Comparison of ENCODE assay signal across 8 cellular contexts in the genomic region with DNA sequence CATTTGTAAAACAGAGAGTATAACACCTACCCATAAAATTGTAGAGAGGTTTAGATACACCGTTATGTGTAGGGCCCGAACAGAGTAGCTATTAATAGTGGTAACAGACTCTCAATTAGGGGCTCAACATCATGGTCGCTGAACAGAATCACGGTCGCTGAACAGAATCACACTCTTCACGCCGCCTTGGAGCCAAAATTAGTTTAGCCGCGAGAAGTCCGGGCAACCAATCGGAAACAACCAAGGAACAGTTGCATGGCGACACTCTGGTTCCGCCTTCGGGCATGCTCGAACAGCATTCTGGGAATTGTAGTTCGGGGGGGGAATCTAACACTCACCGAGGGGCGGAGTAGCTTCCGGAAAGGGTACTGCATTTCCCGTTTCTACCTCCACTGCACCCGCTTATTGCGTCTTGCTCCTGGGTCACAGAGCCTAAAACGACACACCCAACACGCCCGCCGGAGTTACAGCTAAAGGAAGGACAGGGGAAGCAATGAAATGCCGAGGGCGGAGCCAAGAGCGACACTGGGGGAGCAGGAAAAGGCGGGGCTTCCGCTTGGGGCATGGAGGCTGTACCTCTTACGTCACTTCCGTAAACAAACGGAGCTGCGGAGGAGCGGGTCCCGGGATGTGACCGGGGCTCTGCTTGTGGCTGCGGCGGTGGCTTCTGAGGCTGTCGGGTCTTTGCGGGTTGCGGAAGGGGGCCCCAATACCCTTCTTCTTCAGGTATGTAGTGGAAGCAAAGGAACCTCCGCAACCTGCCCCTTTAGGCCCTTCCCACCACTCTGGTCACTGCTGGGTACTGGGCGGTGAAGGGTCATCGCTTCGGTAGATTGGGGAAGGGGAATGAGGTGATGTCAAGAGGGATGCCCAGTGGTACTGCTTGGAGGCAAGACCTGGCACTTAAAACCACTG. TPM values are rescaled to one million over a fixed set of nuclear protein-coding genes. Genes with fewer than 3 reads are reported as not detected.
DNase-seq lines count a peak whose midpoint lies in the region; ATAC-seq lines count a peak whose summit lies in the region.

A gene (plus strand): TSS at position 593 of the 915 bp plus-strand sequence. CDS start 2,352 bp downstream, outside the sequence.

- DNase-seq in NCI-H1092 treated with DMSO at 0.1 percent for 48 hours (lab: John Stamatoyannopoulos, UW) (peak; percentile 95), SKM-1 (lab: John Stamatoyannopoulos, UW; ENCODE audit: unreplicated experiment) (peak; percentile 89), glomerular endothelial cell (ENCODE audit: extremely low read depth, low read depth, low spot score) (peak; percentile 90), occipital lobe (lab: John Stamatoyannopoulos, UW) (peak; percentile 96)
- peak; percentile 86 to 94 for DNase-seq in activated naive CD4-positive, alpha-beta T cell treated with anti-CD3 and anti-CD28 coated beads, Interleukin-2, amount 50 U/mL, for 72 hours (ENCODE audit: low spot score in 2 of 2)

- no peaks in the 10 kb centered on the region for H3K9me3 Mint-ChIP-seq in activated naive CD4-positive, alpha-beta T cell treated with anti-CD3 and anti-CD28 coated beads, Interleukin-2, amount 50 U/mL, for 72 hours

- H3K27ac ChIP-seq in temporal lobe (ENCODE audit: low read depth, low read length), result peak within 1 kb of the TSS; percentile 88

- no peaks in the 10 kb centered on the region for H3K36me3 Mint-ChIP-seq in activated naive CD4-positive, alpha-beta T cell treated with anti-CD3 and anti-CD28 coated beads, Interleukin-2, amount 50 U/mL, for 72 hours

- peak; percentile 88 for ATAC-seq in HG02610 (IDR thresholded peaks at IDR 0.05; ENCODE audit: unreplicated experiment)
- peak; percentile 89 to 91 for ATAC-seq in activated naive CD4-positive, alpha-beta T cell treated with anti-CD3 and anti-CD28 coated beads, Interleukin-2, amount 50 U/mL, for 72 hours

- H3K4me3 ChIP-seq in GM08714 (ENCODE audit: low read length), result peak within 1 kb of the TSS; percentile 80

- H3K27ac Mint-ChIP-seq in activated naive CD4-positive, alpha-beta T cell treated with anti-CD3 and anti-CD28 coated beads, Interleukin-2, amount 50 U/mL, for 72 hours, result peak within 1 kb of the TSS; percentile 93 to 99

RNA-seq across cellular contexts. Expression of the gene that starts here (rescaled TPM):
- 10 to 100 TPM; 17.1 to 35.8 TPM for total RNA-seq in activated naive CD4-positive, alpha-beta T cell treated with anti-CD3 and anti-CD28 coated beads, Interleukin-2, amount 50 U/mL, for 72 hours
- total RNA-seq in glomerular endothelial cell, result 10.2 and 12.1 TPM in 2 replicates
- total RNA-seq in occipital lobe, result 10.3 TPM
- 7.4 TPM for total RNA-seq in temporal lobe

Comparison
In these comparisons a context has a peak if more than half of its experiments do, and no peak if none do; other contexts are left out.
1. Peak in every context shown above with its lines: DNase-seq, ATAC-seq, H3K4me3 ChIP-seq and H3K27ac ChIP-seq.